ENCODE assay signal across 19 cellular contexts in the genomic region with DNA sequence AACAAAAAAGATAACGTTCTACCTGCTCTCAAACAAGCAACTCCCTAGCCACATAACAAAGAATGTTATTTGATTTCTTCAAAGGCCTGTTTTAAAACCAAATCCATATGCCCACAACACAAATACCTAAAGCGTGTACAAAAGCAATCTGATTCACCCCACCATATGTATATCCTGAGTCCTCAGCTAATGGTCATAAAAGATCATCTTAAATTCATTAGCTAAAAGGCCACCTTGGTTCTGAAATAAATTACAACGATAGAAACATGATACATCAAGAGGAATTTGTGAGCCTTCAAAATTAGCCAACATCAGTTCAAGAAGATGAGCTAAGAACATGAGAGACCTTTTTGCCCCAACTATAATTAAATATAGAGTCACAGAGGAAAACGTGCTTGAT. TPM values are rescaled to one million over a fixed set of nuclear protein-coding genes. Genes with fewer than 3 reads are reported as not detected.
DNase-seq lines count a peak whose midpoint lies in the region; ATAC-seq and TF ChIP-seq lines count a peak whose summit lies in the region.
"Had no signal": no experiment of that assay in that cellular context is flagged by ENCODE, and none has a peak within 500 bp of the region (broad histone marks: within the 10 kb centered on the region; RNA-seq: fewer than 3 reads in every experiment).

No MANE protein-coding gene starts in this region.

- H3K4me1 ChIP-seq in foreskin keratinocyte: no peaks in the 10 kb centered on the region
- H3K4me1 ChIP-seq: Peyer's patch had no signal

- POLR2A ChIA-PET in activated CD4-positive, alpha-beta T cell treated with anti-CD3 and anti-CD28 coated beads, Interleukin-2, amount 10 ng/mL, durations not matched to agents 7 days and 5 days (lab: Charles Lee): no interaction called here

- H3K27me3 Mint-ChIP-seq in activated CD4-positive, alpha-beta T cell treated with anti-CD3 and anti-CD28 coated beads, Interleukin-2, amount 10 ng/mL, durations not matched to agents 7 days and 5 days: no peaks in the 10 kb centered on the region
- H3K27me3 Mint-ChIP-seq: CD8-positive, alpha-beta memory T cell had no signal

- H3K9me3 ChIP-seq in WERI-Rb-1 (ENCODE audit: severe bottlenecking): no peaks in the 10 kb centered on the region
- H3K9me3 ChIP-seq: Peyer's patch had no signal

- no peak for DNase-seq in activated CD4-positive, alpha-beta T cell treated with anti-CD3 and anti-CD28 coated beads, Interleukin-2, amount 10 ng/mL, durations not matched to agents 7 days and 5 days
- no peak for DNase-seq in activated CD4-positive, alpha-beta T cell treated with anti-CD3 and anti-CD28 coated beads for 4 hours
- DNase-seq in HS-5 (ENCODE audit: low read depth) (peak; percentile 29), WERI-Rb-1 (no peak), left kidney (ENCODE audit: low read depth, low spot score) (peak; percentile 1), germinal center (ENCODE audit: low spot score) (no peak), foreskin keratinocyte (no peak)
- no peak for DNase-seq in activated effector memory CD4-positive, alpha-beta T cell treated with anti-CD3 and anti-CD28 coated beads, Interleukin-2, amount 50 U/mL, for 16 hours
- DNase-seq: CD8-positive, alpha-beta memory T cell; GDM1; NCI-H1092; NCI-H1436; NCI-H187 treated with DMSO at 0.1 percent for 48 hours; NCI-H226; NCI-H510A treated with DMSO at 0.1 percent for 48 hours; NCI-H774; NK-92 treated with Interleukin-12 subunit alpha and Interleukin-12 subunit beta, amount 100 ng/mL, for 24 hours; Peyer's patch had no signal

- TF ChIP-seq CTCF in WERI-Rb-1 (IDR thresholded peaks at IDR 0.05; ENCODE audit: low read depth, low read length) (no peak), foreskin keratinocyte (conservative IDR thresholded peaks at IDR 0.05) (no peak)

- H3K36me3 ChIP-seq in WERI-Rb-1: peaks cover 42% of the 10 kb centered on the region
- H3K36me3 ChIP-seq: Peyer's patch had no signal

- peaks cover 18% of the 10 kb centered on the region for H3K4me1 Mint-ChIP-seq in activated CD4-positive, alpha-beta T cell treated with anti-CD3 and anti-CD28 coated beads, Interleukin-2, amount 10 ng/mL, durations not matched to agents 7 days and 5 days

- H3K4me3 ChIP-seq in WERI-Rb-1 (ENCODE audit: low read depth, low read length): no peak overlapping the region
- H3K4me3 ChIP-seq: Peyer's patch had no signal

- peaks cover 38% of the 10 kb centered on the region for H3K36me3 Mint-ChIP-seq in activated CD4-positive, alpha-beta T cell treated with anti-CD3 and anti-CD28 coated beads, Interleukin-2, amount 10 ng/mL, durations not matched to agents 7 days and 5 days (ENCODE audit: low read depth)

- H3K27ac ChIP-seq in WERI-Rb-1: peak overlapping the region; percentile 63
- no peak overlapping the region for H3K27ac ChIP-seq in foreskin keratinocyte
- H3K27ac ChIP-seq: C4-2B, Peyer's patch had no signal

- peak overlapping the region; percentile 14 for H3K27ac Mint-ChIP-seq in activated CD4-positive, alpha-beta T cell treated with anti-CD3 and anti-CD28 coated beads, Interleukin-2, amount 10 ng/mL, durations not matched to agents 7 days and 5 days

- CTCF ChIA-PET in activated CD4-positive, alpha-beta T cell treated with anti-CD3 and anti-CD28 coated beads, Interleukin-2, amount 10 ng/mL, durations not matched to agents 7 days and 5 days (lab: Charles Lee): interaction anchor here (0.6 to 1.3 kb wide), 4 partner anchors 10 to 169 kb away, joined by 3 to 4 read pairs (median 3); no protein-coding TSS in a partner anchor

- H3K27me3 ChIP-seq in WERI-Rb-1 (ENCODE audit: insufficient read depth, low read depth, severe bottlenecking): no peaks in the 10 kb centered on the region
- no peaks in the 10 kb centered on the region for H3K27me3 ChIP-seq in foreskin keratinocyte
- H3K27me3 ChIP-seq: Peyer's patch had no signal

- H3K9me3 Mint-ChIP-seq in activated CD4-positive, alpha-beta T cell treated with anti-CD3 and anti-CD28 coated beads, Interleukin-2, amount 10 ng/mL, durations not matched to agents 7 days and 5 days: no peaks in the 10 kb centered on the region
- H3K9me3 Mint-ChIP-seq: CD8-positive, alpha-beta memory T cell had no signal

- ATAC-seq in foreskin keratinocyte: no peak

- H3K4me3 Mint-ChIP-seq in activated CD4-positive, alpha-beta T cell treated with anti-CD3 and anti-CD28 coated beads, Interleukin-2, amount 10 ng/mL, durations not matched to agents 7 days and 5 days: no peak overlapping the region

RNA-seq across cellular contexts. Expression of a gene that starts 20.1 kb away (rescaled TPM):
- total RNA-seq in activated CD4-positive, alpha-beta T cell treated with anti-CD3 and anti-CD28 coated beads, Interleukin-2, amount 10 ng/mL, durations not matched to agents 7 days and 5 days: 100 to 1,000 TPM; 113 to 132 TPM
- total RNA-seq in foreskin keratinocyte: 25.7 and 26.9 TPM in 2 replicates
- polyA plus RNA-seq in foreskin keratinocyte: 3.9 and 5.2 TPM in 2 replicates

Comparison
In these comparisons a context has a peak if more than half of its experiments do, and no peak if none do; other contexts are left out.
1. DNase-seq: peak in HS-5 (single experiment) and left kidney (single experiment); none in activated CD4-positive, alpha-beta T cell treated with anti-CD3 and anti-CD28 coated beads, Interleukin-2, amount 10 ng/mL, durations not matched to agents 7 days and 5 days (single experiment), activated CD4-positive, alpha-beta T cell treated with anti-CD3 and anti-CD28 coated beads for 4 hours (0 of 2), WERI-Rb-1 (single experiment), germinal center (single experiment), foreskin keratinocyte (0 of 2) and activated effector memory CD4-positive, alpha-beta T cell treated with anti-CD3 and anti-CD28 coated beads, Interleukin-2, amount 50 U/mL, for 16 hours (single experiment).